ENCODE assay signal across 7 cellular contexts in genomic region chr3:52326976-52327375, GRCh38.
"Had no signal": no experiment of that assay in that cellular context is flagged by ENCODE, and none has a peak within 500 bp of the region (broad histone marks: within the 10 kb centered on the region; RNA-seq: fewer than 3 reads in every experiment).

No MANE protein-coding gene starts in this region.

- H3K9me3 Mint-ChIP-seq: GM23338, H9, IgD-negative memory B cell had no signal

- H3K36me3 Mint-ChIP-seq: IgD-negative memory B cell had no signal

- H3K4me1 Mint-ChIP-seq: GM23338, IgD-negative memory B cell had no signal

- H3K4me3 Mint-ChIP-seq: GM23338, H9, IgD-negative memory B cell had no signal

- H3K4me3 ChIP-seq: GM23338 had no signal

- H3K27me3 Mint-ChIP-seq: IgD-negative memory B cell had no signal

- H3K27ac Mint-ChIP-seq: GM23338, IgD-negative memory B cell had no signal

- H2AFZ ChIP-seq: GM23338 had no signal

- DNase-seq: H9, HCEC 1CT had no signal

- FAIRE-seq: H1, H54, HTR-8/SVneo had no signal

- H3K4me2 ChIP-seq: GM23338 had no signal

- ATAC-seq: GM23338 had no signal
